ENCODE assay signal across 24 cellular contexts in genomic region chr2:403682-404081, GRCh38.
"Had no signal": no experiment of that assay in that cellular context is flagged by ENCODE, and none has a peak within 500 bp of the region (broad histone marks: within the 10 kb centered on the region; RNA-seq: fewer than 3 reads in every experiment).

No MANE protein-coding gene starts in this region.

- H3K4me1 ChIP-seq: SJCRH30 had no signal

- H3K9me3 ChIP-seq: SJCRH30 had no signal

- DNase-seq: Kasumi-1; KG1; MM.1S; MV-4-11; NCI-H1048; NCI-H1105; NCI-H1417; NCI-H146; NCI-H1694 treated with DMSO at 0.1 percent for 48 hours; NCI-H1930; NCI-H2081; NCI-H2171; NCI-H226; NCI-H446; NCI-H510A; NCI-H524 treated with DMSO at 0.1 percent for 48 hours; NCI-H69; NCI-H774; NK-92 treated with Interleukin-12 subunit alpha and Interleukin-12 subunit beta, amount 100 ng/mL, for 24 hours; PC-3; SHP77; SJCRH30; T-helper 1 cell had no signal

- H3K4me3 ChIP-seq: SJCRH30 had no signal

- H3K36me3 ChIP-seq: SJCRH30 had no signal

- H3K27me3 ChIP-seq: SJCRH30 had no signal

- H3K27ac ChIP-seq: RWPE1, SJCRH30 had no signal
